ENCODE assay signal across 9 cellular contexts in genomic region chr1:109895720-109896504, GRCh38. TPM values are rescaled to one million over a fixed set of nuclear protein-coding genes. Genes with fewer than 3 reads are reported as not detected.
DNase-seq lines count a peak whose midpoint lies in the region; ATAC-seq and TF ChIP-seq lines count a peak whose summit lies in the region.
"Had no signal": no experiment of that assay in that cellular context is flagged by ENCODE, and none has a peak within 500 bp of the region (broad histone marks: within the 10 kb centered on the region; RNA-seq: fewer than 3 reads in every experiment).

No MANE protein-coding gene starts in this region.

- no peaks in the 10 kb centered on the region for H3K9me3 Mint-ChIP-seq in GM23338
- H3K9me3 Mint-ChIP-seq: naive thymus-derived CD8-positive, alpha-beta T cell had no signal

- no peak overlapping the region for H3K4me2 ChIP-seq in GM23248 (ENCODE audit: unreplicated experiment)
- no peak overlapping the region for H3K4me2 ChIP-seq in GM23338

- H3K9me2 ChIP-seq in GM23248 (ENCODE audit: insufficient read depth) = no peaks in the 10 kb centered on the region
- peaks cover 13% of the 10 kb centered on the region; the same call in 1 of the 2 replicates for H3K9me2 ChIP-seq in GM23338 (ENCODE audit: insufficient read depth)

- H3K4me3 ChIP-seq in GM23248 (no peak overlapping the region), fibroblast of the aortic adventitia (ENCODE audit: low read depth, low read length) (no peak overlapping the region), GM23338 (no peak overlapping the region)

- H2AFZ ChIP-seq in GM23248 (no peak overlapping the region), GM23338 (no peak overlapping the region)

- TF ChIP-seq CTCF in fibroblast of the aortic adventitia (IDR thresholded peaks at IDR 0.05; ENCODE audit: insufficient read depth, low read length) = no peak
- no peak for TF ChIP-seq CTCF in GM23338 (conservative IDR thresholded peaks at IDR 0.05; ENCODE audit: low read depth in 2 of 2)

- H3F3A ChIP-seq in GM23248 (ENCODE audit: insufficient read depth) (no peaks in the 10 kb centered on the region), GM23338 (replicated peaks; ENCODE audit: low read depth) (no peaks in the 10 kb centered on the region)

- H4K20me1 ChIP-seq in GM23248 (ENCODE audit: insufficient read depth) (no peaks in the 10 kb centered on the region), GM23338 (replicated peaks; ENCODE audit: insufficient read depth) (no peaks in the 10 kb centered on the region)

- DNase-seq in GM23248 = peak; percentile 55
- peak; percentile 28 for DNase-seq in SKM-1 (lab: John Stamatoyannopoulos, UW; ENCODE audit: unreplicated experiment)
- peak; percentile 57 for DNase-seq in fibroblast of the aortic adventitia (ENCODE audit: low read depth)
- peak; percentile 77 for DNase-seq in pulmonary artery endothelial cell (ENCODE audit: low read depth, low spot score)
- DNase-seq in GM23338 (ENCODE audit: low spot score) = no peak
- no peak for DNase-seq in NCI-H446 (lab: John Stamatoyannopoulos, UW)
- DNase-seq: naive thymus-derived CD8-positive, alpha-beta T cell had no signal

- H3K9ac ChIP-seq in GM23248 = no peak overlapping the region

- no peaks in the 10 kb centered on the region for H3K36me3 ChIP-seq in GM23248 (ENCODE audit: low read depth)
- no peaks in the 10 kb centered on the region for H3K36me3 ChIP-seq in GM23338 (ENCODE audit: insufficient read depth)

- no peak for ATAC-seq in GM19395 (IDR thresholded peaks at IDR 0.05; ENCODE audit: unreplicated experiment)
- ATAC-seq in GM23338 = no peak
- no peak for ATAC-seq in HG03159 (IDR thresholded peaks at IDR 0.05; ENCODE audit: unreplicated experiment)
- ATAC-seq: naive thymus-derived CD8-positive, alpha-beta T cell had no signal

- in situ Hi-C loops in GM23248 (cut with MboI) = no loop called here

- H3K27ac Mint-ChIP-seq in GM23338 = no peak overlapping the region

- 69 to 74% methylated on average over 16 of the region's 16 CpGs for WGBS in GM23248 (ENCODE audit: low coverage in 1 of 2, low lambda C conversion rate in 2 of 2, missing lambda C conversion rate in 2 of 2), 2 experiments

- no peaks in the 10 kb centered on the region for H3K36me3 Mint-ChIP-seq in GM23338 (ENCODE audit: low read depth)
- H3K36me3 Mint-ChIP-seq: naive thymus-derived CD8-positive, alpha-beta T cell had no signal

- H3K27ac ChIP-seq in GM23248 (no peak overlapping the region), GM23338 (ENCODE audit: low read depth) (no peak overlapping the region)

- H3K4me3 Mint-ChIP-seq in GM23338 = no peak overlapping the region
- H3K4me3 Mint-ChIP-seq: naive thymus-derived CD8-positive, alpha-beta T cell had no signal

- no peaks in the 10 kb centered on the region for H3K27me3 Mint-ChIP-seq in GM23338 (ENCODE audit: insufficient read depth, low read depth, poor library complexity)

- H3K9me3 ChIP-seq in GM23248 (ENCODE audit: low read depth) = no peaks in the 10 kb centered on the region

- H3K79me2 ChIP-seq in GM23248 (ENCODE audit: insufficient read depth) (no peaks in the 10 kb centered on the region), GM23338 (replicated peaks; ENCODE audit: insufficient read depth) (no peaks in the 10 kb centered on the region)

- H3K4me1 Mint-ChIP-seq in GM23338 = no peaks in the 10 kb centered on the region; the same call in 2 of the 3 replicates

- no peaks in the 10 kb centered on the region for H3K4me1 ChIP-seq in GM23248 (ENCODE audit: insufficient read depth)
- no peaks in the 10 kb centered on the region for H3K4me1 ChIP-seq in GM23338 (ENCODE audit: insufficient read depth)

- no peaks in the 10 kb centered on the region for H3K27me3 ChIP-seq in GM23248 (replicated peaks; ENCODE audit: insufficient read depth)
- no peaks in the 10 kb centered on the region for H3K27me3 ChIP-seq in GM23338 (ENCODE audit: insufficient read depth)

TF ChIP-seq in GM23338, 12 proteins besides CTCF, POLR2A, EP300 and RAD21:
- no peak for TF ChIP-seq JUNB (IDR thresholded peaks at IDR 0.05; ENCODE audit: unreplicated experiment)
- no peak for TF ChIP-seq STAT1 (IDR thresholded peaks at IDR 0.05; ENCODE audit: unreplicated experiment)

RNA-seq across cellular contexts. Expression of gene CSF1, which starts 14.7 kb away (rescaled TPM):
- 60.0 and 87.0 TPM in 2 replicates for total RNA-seq in GM23248 (2014; rRNA removed; shearing (Covaris generic))
- polyA plus RNA-seq in GM23248 (2016; fragmentation: Nextera tagmentation; extraction: Ambion mirVana) (65.3 and 67.9 TPM in 2 replicates), GM23338 (2016; fragmentation: Nextera tagmentation; extraction: Ambion mirVana) (1.1 and 1.4 TPM in 2 replicates)
- total RNA-seq in fibroblast of the aortic adventitia (ENCODE audit: low replicate concordance) (36.5 and 61.9 TPM in 2 replicates), pulmonary artery endothelial cell (7.9 and 26.7 TPM in 2 replicates)
- total RNA-seq in GM23338 (2014; rRNA removed; shearing (Covaris generic)) = 3.5 and 6.3 TPM in 2 replicates

Comparison
In these comparisons a context has a peak if more than half of its experiments do, and no peak if none do; other contexts are left out.
1. DNase-seq: peak in GM23248 (single experiment), SKM-1 (single experiment), fibroblast of the aortic adventitia (single experiment) and pulmonary artery endothelial cell (single experiment); none in GM23338 (single experiment) and NCI-H446 (0 of 2).